2 cellular contexts compared by ENCODE assay signal in the genomic region with DNA sequence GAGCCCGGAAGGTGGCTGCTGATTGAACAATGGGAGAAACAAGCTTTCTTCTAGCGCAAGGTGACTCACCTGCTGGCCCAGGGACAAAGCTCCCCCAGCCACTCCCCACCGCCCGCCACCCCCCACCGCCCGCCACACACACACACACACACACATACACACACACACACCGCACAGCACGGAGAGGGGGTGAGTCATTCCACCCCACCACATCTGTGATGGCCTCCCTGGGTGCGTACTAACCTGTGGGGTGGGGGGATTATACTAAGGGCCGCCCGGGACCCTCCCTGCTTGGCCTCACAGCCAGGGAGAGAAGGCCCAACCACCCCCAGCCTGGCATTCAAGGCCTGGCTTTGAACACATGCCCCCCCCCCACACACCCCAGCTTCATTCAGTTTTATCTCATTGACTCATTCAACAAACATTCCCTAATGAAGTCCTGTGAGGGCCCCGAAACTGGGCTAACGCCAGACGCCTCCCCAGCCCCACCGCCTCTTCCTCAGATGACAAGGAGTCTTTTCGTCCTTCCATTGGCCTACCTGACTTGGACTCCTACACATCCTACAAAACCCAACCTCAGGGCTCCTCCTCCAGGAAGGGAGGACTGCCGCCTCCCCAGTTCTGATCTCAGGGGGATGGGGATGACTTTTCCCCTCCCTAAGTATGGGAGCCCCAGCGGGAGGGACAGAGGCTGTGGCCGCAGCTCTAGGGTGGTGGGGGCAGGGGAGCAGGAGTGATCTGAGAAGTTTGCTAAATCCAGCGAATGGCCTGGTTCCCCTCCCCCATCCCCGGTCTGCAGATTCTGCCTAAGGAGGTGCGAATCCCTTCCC.
TF ChIP-seq lines count a peak whose summit lies in the region.

No MANE protein-coding gene starts in this region.

TF ChIP-seq in GM23338, 12 proteins besides CTCF, POLR2A, EP300 and RAD21 (continues in another document):
- TF ChIP-seq ZNF114 (CRISPR knock-in tag; IDR thresholded peaks at IDR 0.05) (no peak), CREB1 (CRISPR knock-in tag; IDR thresholded peaks at IDR 0.05; ENCODE audit: low read depth) (no peak), EZH2phosphoT487 (IDR thresholded peaks at IDR 0.05; ENCODE audit: unreplicated experiment) (no peak), JUNB (IDR thresholded peaks at IDR 0.05; ENCODE audit: unreplicated experiment) (no peak), NANOG (IDR thresholded peaks at IDR 0.05; ENCODE audit: borderline replicate concordance) (no peak), POLR2AphosphoS5 (IDR thresholded peaks at IDR 0.05; ENCODE audit: low read depth) (no peak)
- TF ChIP-seq, protein P1, sequence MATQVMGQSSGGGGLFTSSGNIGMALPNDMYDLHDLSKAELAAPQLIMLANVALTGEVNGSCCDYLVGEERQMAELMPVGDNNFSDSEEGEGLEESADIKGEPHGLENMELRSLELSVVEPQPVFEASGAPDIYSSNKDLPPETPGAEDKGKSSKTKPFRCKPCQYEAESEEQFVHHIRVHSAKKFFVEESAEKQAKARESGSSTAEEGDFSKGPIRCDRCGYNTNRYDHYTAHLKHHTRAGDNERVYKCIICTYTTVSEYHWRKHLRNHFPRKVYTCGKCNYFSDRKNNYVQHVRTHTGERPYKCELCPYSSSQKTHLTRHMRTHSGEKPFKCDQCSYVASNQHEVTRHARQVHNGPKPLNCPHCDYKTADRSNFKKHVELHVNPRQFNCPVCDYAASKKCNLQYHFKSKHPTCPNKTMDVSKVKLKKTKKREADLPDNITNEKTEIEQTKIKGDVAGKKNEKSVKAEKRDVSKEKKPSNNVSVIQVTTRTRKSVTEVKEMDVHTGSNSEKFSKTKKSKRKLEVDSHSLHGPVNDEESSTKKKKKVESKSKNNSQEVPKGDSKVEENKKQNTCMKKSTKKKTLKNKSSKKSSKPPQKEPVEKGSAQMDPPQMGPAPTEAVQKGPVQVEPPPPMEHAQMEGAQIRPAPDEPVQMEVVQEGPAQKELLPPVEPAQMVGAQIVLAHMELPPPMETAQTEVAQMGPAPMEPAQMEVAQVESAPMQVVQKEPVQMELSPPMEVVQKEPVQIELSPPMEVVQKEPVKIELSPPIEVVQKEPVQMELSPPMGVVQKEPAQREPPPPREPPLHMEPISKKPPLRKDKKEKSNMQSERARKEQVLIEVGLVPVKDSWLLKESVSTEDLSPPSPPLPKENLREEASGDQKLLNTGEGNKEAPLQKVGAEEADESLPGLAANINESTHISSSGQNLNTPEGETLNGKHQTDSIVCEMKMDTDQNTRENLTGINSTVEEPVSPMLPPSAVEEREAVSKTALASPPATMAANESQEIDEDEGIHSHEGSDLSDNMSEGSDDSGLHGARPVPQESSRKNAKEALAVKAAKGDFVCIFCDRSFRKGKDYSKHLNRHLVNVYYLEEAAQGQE (IDR thresholded peaks at IDR 0.05; ENCODE audit: unreplicated experiment), result no peak
- TF ChIP-seq, protein P2, sequence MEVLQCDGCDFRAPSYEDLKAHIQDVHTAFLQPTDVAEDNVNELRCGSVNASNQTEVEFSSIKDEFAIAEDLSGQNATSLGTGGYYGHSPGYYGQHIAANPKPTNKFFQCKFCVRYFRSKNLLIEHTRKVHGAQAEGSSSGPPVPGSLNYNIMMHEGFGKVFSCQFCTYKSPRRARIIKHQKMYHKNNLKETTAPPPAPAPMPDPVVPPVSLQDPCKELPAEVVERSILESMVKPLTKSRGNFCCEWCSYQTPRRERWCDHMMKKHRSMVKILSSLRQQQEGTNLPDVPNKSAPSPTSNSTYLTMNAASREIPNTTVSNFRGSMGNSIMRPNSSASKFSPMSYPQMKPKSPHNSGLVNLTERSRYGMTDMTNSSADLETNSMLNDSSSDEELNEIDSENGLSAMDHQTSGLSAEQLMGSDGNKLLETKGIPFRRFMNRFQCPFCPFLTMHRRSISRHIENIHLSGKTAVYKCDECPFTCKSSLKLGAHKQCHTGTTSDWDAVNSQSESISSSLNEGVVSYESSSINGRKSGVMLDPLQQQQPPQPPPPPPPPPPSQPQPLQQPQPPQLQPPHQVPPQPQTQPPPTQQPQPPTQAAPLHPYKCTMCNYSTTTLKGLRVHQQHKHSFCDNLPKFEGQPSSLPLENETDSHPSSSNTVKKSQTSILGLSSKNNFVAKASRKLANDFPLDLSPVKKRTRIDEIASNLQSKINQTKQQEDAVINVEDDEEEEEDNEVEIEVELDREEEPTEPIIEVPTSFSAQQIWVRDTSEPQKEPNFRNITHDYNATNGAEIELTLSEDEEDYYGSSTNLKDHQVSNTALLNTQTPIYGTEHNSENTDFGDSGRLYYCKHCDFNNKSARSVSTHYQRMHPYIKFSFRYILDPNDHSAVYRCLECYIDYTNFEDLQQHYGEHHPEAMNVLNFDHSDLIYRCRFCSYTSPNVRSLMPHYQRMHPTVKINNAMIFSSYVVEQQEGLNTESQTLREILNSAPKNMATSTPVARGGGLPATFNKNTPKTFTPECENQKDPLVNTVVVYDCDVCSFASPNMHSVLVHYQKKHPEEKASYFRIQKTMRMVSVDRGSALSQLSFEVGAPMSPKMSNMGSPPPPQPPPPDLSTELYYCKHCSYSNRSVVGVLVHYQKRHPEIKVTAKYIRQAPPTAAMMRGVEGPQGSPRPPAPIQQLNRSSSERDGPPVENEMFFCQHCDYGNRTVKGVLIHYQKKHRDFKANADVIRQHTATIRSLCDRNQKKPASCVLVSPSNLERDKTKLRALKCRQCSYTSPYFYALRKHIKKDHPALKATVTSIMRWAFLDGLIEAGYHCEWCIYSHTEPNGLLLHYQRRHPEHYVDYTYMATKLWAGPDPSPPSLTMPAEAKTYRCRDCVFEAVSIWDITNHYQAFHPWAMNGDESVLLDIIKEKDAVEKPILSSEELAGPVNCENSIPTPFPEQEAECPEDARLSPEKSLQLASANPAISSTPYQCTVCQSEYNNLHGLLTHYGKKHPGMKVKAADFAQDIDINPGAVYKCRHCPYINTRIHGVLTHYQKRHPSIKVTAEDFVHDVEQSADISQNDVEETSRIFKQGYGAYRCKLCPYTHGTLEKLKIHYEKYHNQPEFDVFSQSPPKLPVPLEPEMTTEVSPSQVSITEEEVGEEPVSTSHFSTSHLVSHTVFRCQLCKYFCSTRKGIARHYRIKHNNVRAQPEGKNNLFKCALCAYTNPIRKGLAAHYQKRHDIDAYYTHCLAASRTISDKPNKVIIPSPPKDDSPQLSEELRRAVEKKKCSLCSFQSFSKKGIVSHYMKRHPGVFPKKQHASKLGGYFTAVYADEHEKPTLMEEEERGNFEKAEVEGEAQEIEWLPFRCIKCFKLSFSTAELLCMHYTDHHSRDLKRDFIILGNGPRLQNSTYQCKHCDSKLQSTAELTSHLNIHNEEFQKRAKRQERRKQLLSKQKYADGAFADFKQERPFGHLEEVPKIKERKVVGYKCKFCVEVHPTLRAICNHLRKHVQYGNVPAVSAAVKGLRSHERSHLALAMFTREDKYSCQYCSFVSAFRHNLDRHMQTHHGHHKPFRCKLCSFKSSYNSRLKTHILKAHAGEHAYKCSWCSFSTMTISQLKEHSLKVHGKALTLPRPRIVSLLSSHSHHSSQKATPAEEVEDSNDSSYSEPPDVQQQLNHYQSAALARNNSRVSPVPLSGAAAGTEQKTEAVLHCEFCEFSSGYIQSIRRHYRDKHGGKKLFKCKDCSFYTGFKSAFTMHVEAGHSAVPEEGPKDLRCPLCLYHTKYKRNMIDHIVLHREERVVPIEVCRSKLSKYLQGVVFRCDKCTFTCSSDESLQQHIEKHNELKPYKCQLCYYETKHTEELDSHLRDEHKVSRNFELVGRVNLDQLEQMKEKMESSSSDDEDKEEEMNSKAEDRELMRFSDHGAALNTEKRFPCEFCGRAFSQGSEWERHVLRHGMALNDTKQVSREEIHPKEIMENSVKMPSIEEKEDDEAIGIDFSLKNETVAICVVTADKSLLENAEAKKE (CRISPR knock-in tag; IDR thresholded peaks at IDR 0.05), result no peak

TF ChIP-seq in H1, 55 proteins besides CTCF, POLR2A, EP300 and RAD21 (continues in another document):
- no peak for TF ChIP-seq CBX8 (IDR thresholded peaks at IDR 0.05; ENCODE audit: borderline replicate concordance, low read depth, low read length)
- TF ChIP-seq, protein P3, sequence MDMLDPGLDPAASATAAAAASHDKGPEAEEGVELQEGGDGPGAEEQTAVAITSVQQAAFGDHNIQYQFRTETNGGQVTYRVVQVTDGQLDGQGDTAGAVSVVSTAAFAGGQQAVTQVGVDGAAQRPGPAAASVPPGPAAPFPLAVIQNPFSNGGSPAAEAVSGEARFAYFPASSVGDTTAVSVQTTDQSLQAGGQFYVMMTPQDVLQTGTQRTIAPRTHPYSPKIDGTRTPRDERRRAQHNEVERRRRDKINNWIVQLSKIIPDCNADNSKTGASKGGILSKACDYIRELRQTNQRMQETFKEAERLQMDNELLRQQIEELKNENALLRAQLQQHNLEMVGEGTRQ (IDR thresholded peaks at IDR 0.05; ENCODE audit: low read length), result no peak
- no peak for TF ChIP-seq BCL11A (IDR thresholded peaks at IDR 0.05; ENCODE audit: low read depth in 2 of 2, low read length in 2 of 2)
- no peak for TF ChIP-seq POLR2AphosphoS5 (IDR thresholded peaks at IDR 0.05; ENCODE audit: low read depth, low read length)
- TF ChIP-seq EZH2 (IDR thresholded peaks at IDR 0.05; ENCODE audit: low read depth, low read length, severe bottlenecking), result no peak
- TF ChIP-seq, protein P4, sequence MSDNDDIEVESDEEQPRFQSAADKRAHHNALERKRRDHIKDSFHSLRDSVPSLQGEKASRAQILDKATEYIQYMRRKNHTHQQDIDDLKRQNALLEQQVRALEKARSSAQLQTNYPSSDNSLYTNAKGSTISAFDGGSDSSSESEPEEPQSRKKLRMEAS (IDR thresholded peaks at IDR 0.05), result no peak
- TF ChIP-seq GTF2F1 (IDR thresholded peaks at IDR 0.05; ENCODE audit: borderline replicate concordance, low read depth, low read length), result no peak
- TF ChIP-seq CEBPB (IDR thresholded peaks at IDR 0.05; ENCODE audit: low read depth, low read length), result no peak
- no peak for TF ChIP-seq BRCA1 (IDR thresholded peaks at IDR 0.05; ENCODE audit: low read depth, low read length)
- TF ChIP-seq, protein P5, sequence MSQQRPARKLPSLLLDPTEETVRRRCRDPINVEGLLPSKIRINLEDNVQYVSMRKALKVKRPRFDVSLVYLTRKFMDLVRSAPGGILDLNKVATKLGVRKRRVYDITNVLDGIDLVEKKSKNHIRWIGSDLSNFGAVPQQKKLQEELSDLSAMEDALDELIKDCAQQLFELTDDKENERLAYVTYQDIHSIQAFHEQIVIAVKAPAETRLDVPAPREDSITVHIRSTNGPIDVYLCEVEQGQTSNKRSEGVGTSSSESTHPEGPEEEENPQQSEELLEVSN (IDR thresholded peaks at IDR 0.05), result no peak
- TF ChIP-seq SAP30 (IDR thresholded peaks at IDR 0.05; ENCODE audit: insufficient read depth, insufficient replicate concordance, low read length), result no peak
- no peak for TF ChIP-seq RFX5 (IDR thresholded peaks at IDR 0.05; ENCODE audit: borderline replicate concordance, low read depth, low read length)
- no peak for TF ChIP-seq TAF7 (optimal IDR thresholded peaks at IDR 0.05; ENCODE audit: borderline replicate concordance, low read depth, low read length)
- no peak for TF ChIP-seq TBP (IDR thresholded peaks at IDR 0.05; ENCODE audit: low read depth, low read length)
- TF ChIP-seq SUZ12 (IDR thresholded peaks at IDR 0.05; ENCODE audit: low read length), result no peak
- peak; percentile 59 for TF ChIP-seq YY1 (IDR thresholded peaks at IDR 0.05; ENCODE audit: low read depth, low read length)
- TF ChIP-seq PHF8 (conservative IDR thresholded peaks at IDR 0.05; ENCODE audit: low read depth, low read length), result no peak
- TF ChIP-seq BACH1 (IDR thresholded peaks at IDR 0.05; ENCODE audit: low read length), result no peak
- no peak for TF ChIP-seq SP2 (IDR thresholded peaks at IDR 0.05; ENCODE audit: low read length)
- no peak for TF ChIP-seq RXRA (IDR thresholded peaks at IDR 0.05; ENCODE audit: insufficient read depth, low read depth, low read length)
- TF ChIP-seq MAFK (IDR thresholded peaks at IDR 0.05; ENCODE audit: low read depth, low read length), result no peak
- no peak for TF ChIP-seq HDAC6 (IDR thresholded peaks at IDR 0.05; ENCODE audit: low read depth, low read length)
- no peak for TF ChIP-seq SIX5 (IDR thresholded peaks at IDR 0.05; ENCODE audit: low read depth, low read length)
- peak; percentile 50; the same call in 1 of the 2 replicates for TF ChIP-seq SP1 (IDR thresholded peaks at IDR 0.05; ENCODE audit: low read depth, low read length)
- no peak for TF ChIP-seq RBBP5 (IDR thresholded peaks at IDR 0.05; ENCODE audit: borderline replicate concordance, low read depth, low read length)
- no peak for TF ChIP-seq GABPA (IDR thresholded peaks at IDR 0.05; ENCODE audit: borderline replicate concordance, insufficient read depth, low read length)
- no peak for TF ChIP-seq ASH2L (IDR thresholded peaks at IDR 0.05; ENCODE audit: low read length)
- TF ChIP-seq TEAD4 (IDR thresholded peaks at IDR 0.05; ENCODE audit: low read depth, low read length), result no peak
- TF ChIP-seq EGR1 (IDR thresholded peaks at IDR 0.05; ENCODE audit: borderline replicate concordance, low read depth, low read length), result 0 out of 2 replicates have a peak, but pooled peaks have one; percentile 51
- TF ChIP-seq NANOG (IDR thresholded peaks at IDR 0.05; ENCODE audit: insufficient read depth, low read depth, low read length, poor library complexity, severe bottlenecking), result no peak
- no peak for TF ChIP-seq RNF2 (IDR thresholded peaks at IDR 0.05; ENCODE audit: borderline replicate concordance, low read depth, low read length, missing control alignments, poor library complexity, severe bottlenecking)
- TF ChIP-seq KDM1A (IDR thresholded peaks at IDR 0.05; ENCODE audit: borderline replicate concordance, low read length), result peak; percentile 70; the same call in 1 of the 2 replicates
- TF ChIP-seq SP4 (IDR thresholded peaks at IDR 0.05; ENCODE audit: low read length), result no peak
- TF ChIP-seq JUND (IDR thresholded peaks at IDR 0.05; ENCODE audit: low read length), result 0 out of 2 replicates have a peak, but pooled peaks have one; percentile 11
- TF ChIP-seq, protein P6, sequence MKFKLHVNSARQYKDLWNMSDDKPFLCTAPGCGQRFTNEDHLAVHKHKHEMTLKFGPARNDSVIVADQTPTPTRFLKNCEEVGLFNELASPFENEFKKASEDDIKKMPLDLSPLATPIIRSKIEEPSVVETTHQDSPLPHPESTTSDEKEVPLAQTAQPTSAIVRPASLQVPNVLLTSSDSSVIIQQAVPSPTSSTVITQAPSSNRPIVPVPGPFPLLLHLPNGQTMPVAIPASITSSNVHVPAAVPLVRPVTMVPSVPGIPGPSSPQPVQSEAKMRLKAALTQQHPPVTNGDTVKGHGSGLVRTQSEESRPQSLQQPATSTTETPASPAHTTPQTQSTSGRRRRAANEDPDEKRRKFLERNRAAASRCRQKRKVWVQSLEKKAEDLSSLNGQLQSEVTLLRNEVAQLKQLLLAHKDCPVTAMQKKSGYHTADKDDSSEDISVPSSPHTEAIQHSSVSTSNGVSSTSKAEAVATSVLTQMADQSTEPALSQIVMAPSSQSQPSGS (IDR thresholded peaks at IDR 0.05; ENCODE audit: low read length), result no peak
- no peak for TF ChIP-seq KDM4A (IDR thresholded peaks at IDR 0.05; ENCODE audit: low read depth, low read length, severe bottlenecking)
